24 cellular contexts compared by ENCODE assay signal in genomic region chr1:221530791-221531190, GRCh38.
"Had no signal": no experiment of that assay in that cellular context is flagged by ENCODE, and none has a peak within 500 bp of the region (broad histone marks: within the 10 kb centered on the region; RNA-seq: fewer than 3 reads in every experiment).

No MANE protein-coding gene starts in this region.

- H3K27ac ChIP-seq: Peyer's patch, RWPE1, SJCRH30 had no signal

- H3K9me3 ChIP-seq: MG63, Peyer's patch had no signal

- H3K27me3 ChIP-seq: MG63, Peyer's patch, SJCRH30 had no signal

- ATAC-seq: activated CD8-positive, alpha-beta memory T cell treated with anti-CD3 and anti-CD28 coated beads, Interleukin-2, amount 10 ng/mL, durations not matched to agents 7 days and 5 days; SK-N-SH treated with all-trans-retinoic acid at 6 μM for 48 hours; WTC11 had no signal

- H3K4me3 ChIP-seq: MG63, Peyer's patch, SJCRH30 had no signal

- H3K36me3 ChIP-seq: MG63, Peyer's patch, SJCRH30 had no signal

- H3K4me1 ChIP-seq: Peyer's patch, SJCRH30 had no signal

- DNase-seq: activated CD4-positive, alpha-beta T cell treated with anti-CD3 and anti-CD28 coated beads for 1 hour; activated CD4-positive, alpha-beta T cell treated with anti-CD3 and anti-CD28 coated beads, Interleukin-2, amount 10 ng/mL, durations not matched to agents 24 days and 14 days; activated CD4-positive, alpha-beta T cell treated with anti-CD3 and anti-CD28 coated beads, Interleukin-2, amount 50 U/mL, for 48 hours; activated CD8-positive, alpha-beta memory T cell treated with anti-CD3 and anti-CD28 coated beads, Interleukin-2, amount 10 ng/mL, durations not matched to agents 7 days and 5 days; activated gamma-delta T cell; activated naive CD4-positive, alpha-beta T cell treated with anti-CD3 and anti-CD28 coated beads for 36 hours; activated T-cell treated with anti-CD3 and anti-CD28 coated beads, Interleukin-2, amount 50 U/mL, for 24 hours; amygdala; cortex of kidney; MG63; MV-4-11; NCI-H1092 treated with DMSO at 0.1 percent for 48 hours; NCI-H1436; NCI-H1694 treated with DMSO at 0.1 percent for 48 hours; NCI-H2029 treated with DMSO at 0.1 percent for 48 hours; NCI-H510A treated with DMSO at 0.1 percent for 48 hours; NCI-H69; Peyer's patch; Right ventricle myocardium superior; SJCRH30; SW 1271 had no signal
